Comparison of ENCODE assay signal across 17 cellular contexts in genomic region chr15:95668201-95668600, GRCh38.
A peak's percentile ranks its signal among the peaks of the same experiment; 100 is the strongest.
DNase-seq lines count a peak whose midpoint lies in the region; ATAC-seq and TF ChIP-seq lines count a peak whose summit lies in the region.
"Had no signal": no experiment of that assay in that cellular context is flagged by ENCODE, and none has a peak within 500 bp of the region (broad histone marks: within the 10 kb centered on the region; RNA-seq: fewer than 3 reads in every experiment).

No MANE protein-coding gene starts in this region.

- H2AFZ ChIP-seq in GM23338 (peak overlapping the region; percentile 61; the same call in 1 of the 2 replicates), MM.1S (ENCODE audit: low read length) (peak overlapping the region; percentile 94)

- no peak; the same call in 1 of the 3 replicates for ATAC-seq in GM23338
- no peak for ATAC-seq in gastrocnemius medialis
- ATAC-seq in aorta (ENCODE audit: low FRiP score): no peak
- ATAC-seq: PC-3 had no signal

- 28 to 41% methylated on average over 7 of the region's 7 CpGs for whole genome bisulfite sequencing in aorta, 2 donors

- H3K27me3 ChIP-seq in GM23338 (ENCODE audit: insufficient read depth) (no peaks in the 10 kb centered on the region), MM.1S (replicated peaks; ENCODE audit: insufficient read depth, low read length) (no peaks in the 10 kb centered on the region), gastrocnemius medialis (no peaks in the 10 kb centered on the region), aorta (ENCODE audit: control insufficient read depth in 1 of 2, insufficient read depth in 2 of 2, low read length in 1 of 2) (no peaks in the 10 kb centered on the region)
- H3K27me3 ChIP-seq: BLaER1 treated with 17β-estradiol and CSF1 and Interleukin-3, amounts not matched to agents 10 nM and 100 nM had no signal

- no peak overlapping the region for H3K9ac ChIP-seq in MM.1S (ENCODE audit: low read length)
- H3K9ac ChIP-seq: BLaER1 treated with 17β-estradiol and CSF1 and Interleukin-3, amounts not matched to agents 10 nM and 100 nM had no signal

- H4K20me1 ChIP-seq in GM23338 (replicated peaks; ENCODE audit: insufficient read depth): no peaks in the 10 kb centered on the region
- no peaks in the 10 kb centered on the region for H4K20me1 ChIP-seq in MM.1S (ENCODE audit: insufficient read depth, low read length)
- H4K20me1 ChIP-seq: BLaER1 treated with 17β-estradiol and CSF1 and Interleukin-3, amounts not matched to agents 10 nM and 100 nM had no signal

- H3K9me2 ChIP-seq in GM23338 (ENCODE audit: insufficient read depth) (no peaks in the 10 kb centered on the region), MM.1S (replicated peaks; ENCODE audit: insufficient read depth, low read length) (no peaks in the 10 kb centered on the region)

- no peaks in the 10 kb centered on the region for H3K36me3 Mint-ChIP-seq in GM23338 (ENCODE audit: low read depth)
- H3K36me3 Mint-ChIP-seq in mesothelial cell of epicardium: no peaks in the 10 kb centered on the region
- H3K36me3 Mint-ChIP-seq: IgD-negative memory B cell had no signal

- DNase-seq in GM23338 (ENCODE audit: low spot score) (no peak), MM.1S (no peak), left kidney (ENCODE audit: low read depth, low spot score) (peak; percentile 92), gastrocnemius medialis (no peak), SW480 (ENCODE audit: low spot score) (no peak), mesothelial cell of epicardium (ENCODE audit: low spot score in 2 of 2, unreplicated experiment in 2 of 2) (no peak), aorta (no peak)
- DNase-seq in NK-92 treated with Interleukin-12 subunit alpha and Interleukin-12 subunit beta, amount 100 ng/mL, for 24 hours (lab: John Stamatoyannopoulos, UW): no peak
- DNase-seq: DMS 273 treated with DMSO at 0.1 percent for 48 hours, H9, NCI-H1436 treated with DMSO at 0.1 percent for 48 hours, NCI-H2081 treated with DMSO at 0.1 percent for 48 hours, NCI-H526, PC-3 had no signal

- H3K9me3 Mint-ChIP-seq in GM23338 (no peaks in the 10 kb centered on the region), mesothelial cell of epicardium (no peaks in the 10 kb centered on the region)
- H3K9me3 Mint-ChIP-seq: H9 had no signal

- intact Hi-C loops in gastrocnemius medialis (cut with DNase I; ENCODE audit: low total_unique reads): no loop called here
- intact Hi-C loops in aorta (cut with DNase I): no loop called here

- H3K27ac ChIP-seq in GM23338 (ENCODE audit: low read depth) (no peak overlapping the region), MM.1S (ENCODE audit: low read length) (no peak overlapping the region), gastrocnemius medialis (peak overlapping the region in 3 of 4 donors; percentile 19 to 41 (median 39)), aorta (ENCODE audit: low read depth in 1 of 2, low read length in 2 of 2) (no peak overlapping the region)
- H3K27ac ChIP-seq: BLaER1 treated with 17β-estradiol and CSF1 and Interleukin-3, amounts not matched to agents 10 nM and 100 nM; SK-N-MC had no signal

- H3K4me2 ChIP-seq in GM23338 (no peak overlapping the region), MM.1S (ENCODE audit: low read depth, low read length) (no peak overlapping the region)

- H3K79me2 ChIP-seq in GM23338 (replicated peaks; ENCODE audit: insufficient read depth) (no peaks in the 10 kb centered on the region), MM.1S (ENCODE audit: low read length) (no peaks in the 10 kb centered on the region)

- no peak for TF ChIP-seq POLR2A in gastrocnemius medialis (IDR thresholded peaks at IDR 0.05)

- TF ChIP-seq CTCF in GM23338 (conservative IDR thresholded peaks at IDR 0.05; ENCODE audit: low read depth in 2 of 2) (no peak), MM.1S (IDR thresholded peaks at IDR 0.05; ENCODE audit: low read length) (no peak), gastrocnemius medialis (IDR thresholded peaks at IDR 0.05 in 4 of 5, conservative IDR thresholded peaks at IDR 0.05 in 1 of 5) (no peak), mesothelial cell of epicardium (IDR thresholded peaks at IDR 0.05; ENCODE audit: unreplicated experiment) (no peak)

- no peak overlapping the region for H3K4me3 ChIP-seq in GM23338
- no peak overlapping the region for H3K4me3 ChIP-seq in MM.1S (ENCODE audit: low read length)
- H3K4me3 ChIP-seq in gastrocnemius medialis: no peak overlapping the region
- no peak overlapping the region for H3K4me3 ChIP-seq in aorta (ENCODE audit: low read length in 2 of 2)
- H3K4me3 ChIP-seq: BLaER1 treated with 17β-estradiol and CSF1 and Interleukin-3, amounts not matched to agents 10 nM and 100 nM; SK-N-MC had no signal

- H3F3A ChIP-seq in GM23338 (replicated peaks; ENCODE audit: low read depth): no peaks in the 10 kb centered on the region
- H3F3A ChIP-seq in MM.1S (ENCODE audit: insufficient read depth, low read length): no peaks in the 10 kb centered on the region

- no peak overlapping the region for H3K4me3 Mint-ChIP-seq in GM23338
- H3K4me3 Mint-ChIP-seq in mesothelial cell of epicardium: no peak overlapping the region
- H3K4me3 Mint-ChIP-seq: H9, IgD-negative memory B cell had no signal

- H3K27me3 Mint-ChIP-seq in GM23338 (ENCODE audit: insufficient read depth, low read depth, poor library complexity): peaks cover 7% of the 10 kb centered on the region
- no peaks in the 10 kb centered on the region for H3K27me3 Mint-ChIP-seq in mesothelial cell of epicardium (ENCODE audit: low read depth)
- H3K27me3 Mint-ChIP-seq: IgD-negative memory B cell had no signal

- peaks cover 11% of the 10 kb centered on the region for H3K4me1 ChIP-seq in GM23338 (ENCODE audit: insufficient read depth)
- peaks cover 28% of the 10 kb centered on the region for H3K4me1 ChIP-seq in MM.1S (ENCODE audit: low read length)
- no peaks in the 10 kb centered on the region for H3K4me1 ChIP-seq in gastrocnemius medialis
- H3K4me1 ChIP-seq in aorta (ENCODE audit: control insufficient read depth in 1 of 2, insufficient read depth in 2 of 2, low read length in 2 of 2): peaks cover 0 to 2% of the 10 kb centered on the region in 2 donors

- H3K9me3 ChIP-seq in MM.1S (replicated peaks; ENCODE audit: insufficient read depth, low read length) (no peaks in the 10 kb centered on the region), gastrocnemius medialis (no peaks in the 10 kb centered on the region), aorta (ENCODE audit: control insufficient read depth, low read length) (no peaks in the 10 kb centered on the region)
- H3K9me3 ChIP-seq: BLaER1 treated with 17β-estradiol and CSF1 and Interleukin-3, amounts not matched to agents 10 nM and 100 nM had no signal

- in situ Hi-C loops in gastrocnemius medialis (cut with MboI; ENCODE audit: low sequenced_read_pairs in 4 of 4): no loop called here

- no peak overlapping the region for H3K27ac Mint-ChIP-seq in GM23338
- H3K27ac Mint-ChIP-seq in mesothelial cell of epicardium: no peak overlapping the region
- H3K27ac Mint-ChIP-seq: H9, IgD-negative memory B cell had no signal

- H3K4me1 Mint-ChIP-seq in GM23338 (peaks cover 22% of the 10 kb centered on the region), mesothelial cell of epicardium (peaks cover 30% of the 10 kb centered on the region)
- H3K4me1 Mint-ChIP-seq: IgD-negative memory B cell had no signal

- H3K36me3 ChIP-seq in GM23338 (ENCODE audit: insufficient read depth) (no peaks in the 10 kb centered on the region), MM.1S (replicated peaks; ENCODE audit: insufficient read depth, low read length) (no peaks in the 10 kb centered on the region), gastrocnemius medialis (no peaks in the 10 kb centered on the region), aorta (ENCODE audit: control insufficient read depth in 1 of 2, insufficient read depth in 2 of 2, low read length in 1 of 2) (no peaks in the 10 kb centered on the region)
- H3K36me3 ChIP-seq: BLaER1 treated with 17β-estradiol and CSF1 and Interleukin-3, amounts not matched to agents 10 nM and 100 nM had no signal

TF ChIP-seq in GM23338, 12 proteins besides CTCF, POLR2A, EP300 and RAD21 (continues in another document):
- no peak for TF ChIP-seq EZH2phosphoT487 (IDR thresholded peaks at IDR 0.05; ENCODE audit: unreplicated experiment)
- TF ChIP-seq ZNF114 (CRISPR knock-in tag; IDR thresholded peaks at IDR 0.05): no peak
- no peak for TF ChIP-seq REST (IDR thresholded peaks at IDR 0.05; ENCODE audit: unreplicated experiment)
- no peak for TF ChIP-seq ETS1 (IDR thresholded peaks at IDR 0.05)
- TF ChIP-seq STAT1 (IDR thresholded peaks at IDR 0.05; ENCODE audit: unreplicated experiment): no peak
- no peak for TF ChIP-seq CREB1 (CRISPR knock-in tag; IDR thresholded peaks at IDR 0.05; ENCODE audit: low read depth)
- TF ChIP-seq JUNB (IDR thresholded peaks at IDR 0.05; ENCODE audit: unreplicated experiment): no peak

Comparison
In these comparisons a context has a peak if more than half of its experiments do, and no peak if none do; other contexts are left out.
1. H3K27ac ChIP-seq: peak in gastrocnemius medialis (3 of 4); none in GM23338 (single experiment), MM.1S (single experiment) and aorta (0 of 2).